ENCODE assay signal across 1 cellular context in the genomic region with DNA sequence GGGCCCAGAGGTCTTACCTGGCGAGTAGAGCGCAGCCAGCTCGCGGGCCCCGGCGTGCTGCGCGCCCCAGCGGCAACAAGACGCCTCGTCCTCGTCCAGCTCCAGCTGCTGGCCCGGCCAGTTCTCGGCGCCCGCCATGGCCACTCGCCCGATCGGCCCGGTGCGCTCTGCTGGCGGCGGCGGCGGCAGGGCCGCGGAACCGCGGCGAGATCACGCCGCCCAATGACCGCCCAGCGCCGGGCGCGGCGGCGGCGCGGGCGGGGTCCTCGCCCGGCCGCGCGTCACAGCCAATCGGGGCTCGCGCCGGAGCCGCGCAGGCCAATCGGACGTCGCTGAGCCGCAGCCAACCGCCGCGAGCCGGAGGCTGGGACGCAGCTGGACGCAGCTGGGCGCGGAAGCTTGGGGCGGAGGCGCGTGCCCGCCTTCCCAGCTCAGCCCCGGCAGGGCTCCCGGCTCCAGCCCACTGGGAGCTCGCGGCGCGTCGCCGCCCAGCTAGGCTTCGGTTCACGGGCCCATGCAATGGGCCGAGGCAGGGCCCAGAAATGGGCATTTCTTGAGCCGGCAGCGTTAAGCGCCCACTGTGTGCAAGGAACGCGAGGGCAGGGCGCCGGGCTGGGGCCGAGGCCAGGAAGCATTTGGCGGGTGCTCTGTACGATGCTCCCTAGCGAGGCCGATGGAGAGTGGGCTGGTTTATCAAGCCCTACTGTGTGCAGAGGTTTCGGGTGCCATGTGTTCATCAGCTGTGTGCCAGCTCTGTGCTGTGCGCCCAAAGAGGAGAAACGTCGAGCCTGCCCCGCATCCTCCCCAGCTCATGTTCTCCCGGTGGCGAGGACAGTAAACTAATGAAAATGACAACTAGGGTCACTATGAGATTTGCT.
TF ChIP-seq lines count a peak whose summit lies in the region.

A gene (minus strand): TSS at position 224 of the 878 bp plus-strand sequence. CDS start 86 bp downstream, at position 138.

TF ChIP-seq in HEK293, 187 proteins besides CTCF, POLR2A, EP300 and RAD21 (continued from another document):
- TF ChIP-seq, protein P1, sequence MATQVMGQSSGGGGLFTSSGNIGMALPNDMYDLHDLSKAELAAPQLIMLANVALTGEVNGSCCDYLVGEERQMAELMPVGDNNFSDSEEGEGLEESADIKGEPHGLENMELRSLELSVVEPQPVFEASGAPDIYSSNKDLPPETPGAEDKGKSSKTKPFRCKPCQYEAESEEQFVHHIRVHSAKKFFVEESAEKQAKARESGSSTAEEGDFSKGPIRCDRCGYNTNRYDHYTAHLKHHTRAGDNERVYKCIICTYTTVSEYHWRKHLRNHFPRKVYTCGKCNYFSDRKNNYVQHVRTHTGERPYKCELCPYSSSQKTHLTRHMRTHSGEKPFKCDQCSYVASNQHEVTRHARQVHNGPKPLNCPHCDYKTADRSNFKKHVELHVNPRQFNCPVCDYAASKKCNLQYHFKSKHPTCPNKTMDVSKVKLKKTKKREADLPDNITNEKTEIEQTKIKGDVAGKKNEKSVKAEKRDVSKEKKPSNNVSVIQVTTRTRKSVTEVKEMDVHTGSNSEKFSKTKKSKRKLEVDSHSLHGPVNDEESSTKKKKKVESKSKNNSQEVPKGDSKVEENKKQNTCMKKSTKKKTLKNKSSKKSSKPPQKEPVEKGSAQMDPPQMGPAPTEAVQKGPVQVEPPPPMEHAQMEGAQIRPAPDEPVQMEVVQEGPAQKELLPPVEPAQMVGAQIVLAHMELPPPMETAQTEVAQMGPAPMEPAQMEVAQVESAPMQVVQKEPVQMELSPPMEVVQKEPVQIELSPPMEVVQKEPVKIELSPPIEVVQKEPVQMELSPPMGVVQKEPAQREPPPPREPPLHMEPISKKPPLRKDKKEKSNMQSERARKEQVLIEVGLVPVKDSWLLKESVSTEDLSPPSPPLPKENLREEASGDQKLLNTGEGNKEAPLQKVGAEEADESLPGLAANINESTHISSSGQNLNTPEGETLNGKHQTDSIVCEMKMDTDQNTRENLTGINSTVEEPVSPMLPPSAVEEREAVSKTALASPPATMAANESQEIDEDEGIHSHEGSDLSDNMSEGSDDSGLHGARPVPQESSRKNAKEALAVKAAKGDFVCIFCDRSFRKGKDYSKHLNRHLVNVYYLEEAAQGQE (tag by site-specific recombination; IDR thresholded peaks at IDR 0.05): 0 out of 2 replicates have a peak, but pooled peaks have one; percentile 25
- TF ChIP-seq ZBTB1 (tag by site-specific recombination; IDR thresholded peaks at IDR 0.05) (no peak), ZNF623 (tag by site-specific recombination; IDR thresholded peaks at IDR 0.05) (no peak), ZNF555 (tag by site-specific recombination; conservative IDR thresholded peaks at IDR 0.05) (no peak), ZNF211 (tag by site-specific recombination; IDR thresholded peaks at IDR 0.05; ENCODE audit: low read depth) (no peak), ZNF658 (tag by site-specific recombination; IDR thresholded peaks at IDR 0.05) (no peak), ZNF660 (tag by site-specific recombination; IDR thresholded peaks at IDR 0.05) (no peak), ZNF529 (tag by site-specific recombination; IDR thresholded peaks at IDR 0.05; ENCODE audit: insufficient replicate concordance) (no peak), ZNF175 (tag by site-specific recombination; IDR thresholded peaks at IDR 0.05) (no peak), ZNF335 (tag by site-specific recombination; conservative IDR thresholded peaks at IDR 0.05) (peak; percentile 58), REPIN1 (tag by site-specific recombination; IDR thresholded peaks at IDR 0.05; ENCODE audit: low read depth) (no peak; the same call in 1 of the 2 replicates), ZNF266 (tag by site-specific recombination; IDR thresholded peaks at IDR 0.05; ENCODE audit: low read depth) (no peak), ZNF174 (tag by site-specific recombination; IDR thresholded peaks at IDR 0.05) (no peak), TCF7L2 (IDR thresholded peaks at IDR 0.05; ENCODE audit: borderline replicate concordance, low read depth, low read length) (no peak), ZBTB8A (tag by site-specific recombination; IDR thresholded peaks at IDR 0.05) (peak; percentile 100), SETDB1 (IDR thresholded peaks at IDR 0.05; ENCODE audit: insufficient read length, low read length) (no peak), ZNF560 (tag by site-specific recombination; IDR thresholded peaks at IDR 0.05; ENCODE audit: borderline replicate concordance) (no peak), KLF7 (tag by site-specific recombination; IDR thresholded peaks at IDR 0.05; ENCODE audit: borderline replicate concordance) (no peak), ZNF341 (tag by site-specific recombination; IDR thresholded peaks at IDR 0.05; ENCODE audit: low read depth) (no peak), ZNF600 (tag by site-specific recombination; IDR thresholded peaks at IDR 0.05) (peak; percentile 67), ZNF302 (tag by site-specific recombination; IDR thresholded peaks at IDR 0.05; ENCODE audit: low read depth) (no peak), ZNF391 (tag by site-specific recombination; IDR thresholded peaks at IDR 0.05; ENCODE audit: borderline replicate concordance, low read depth) (no peak), ZNF621 (tag by site-specific recombination; IDR thresholded peaks at IDR 0.05) (no peak)
- TF ChIP-seq, protein P2, sequence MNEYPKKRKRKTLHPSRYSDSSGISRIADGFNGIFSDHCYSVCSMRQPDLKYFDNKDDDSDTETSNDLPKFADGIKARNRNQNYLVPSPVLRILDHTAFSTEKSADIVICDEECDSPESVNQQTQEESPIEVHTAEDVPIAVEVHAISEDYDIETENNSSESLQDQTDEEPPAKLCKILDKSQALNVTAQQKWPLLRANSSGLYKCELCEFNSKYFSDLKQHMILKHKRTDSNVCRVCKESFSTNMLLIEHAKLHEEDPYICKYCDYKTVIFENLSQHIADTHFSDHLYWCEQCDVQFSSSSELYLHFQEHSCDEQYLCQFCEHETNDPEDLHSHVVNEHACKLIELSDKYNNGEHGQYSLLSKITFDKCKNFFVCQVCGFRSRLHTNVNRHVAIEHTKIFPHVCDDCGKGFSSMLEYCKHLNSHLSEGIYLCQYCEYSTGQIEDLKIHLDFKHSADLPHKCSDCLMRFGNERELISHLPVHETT (tag by site-specific recombination; IDR thresholded peaks at IDR 0.05): no peak
- TF ChIP-seq, protein P3, sequence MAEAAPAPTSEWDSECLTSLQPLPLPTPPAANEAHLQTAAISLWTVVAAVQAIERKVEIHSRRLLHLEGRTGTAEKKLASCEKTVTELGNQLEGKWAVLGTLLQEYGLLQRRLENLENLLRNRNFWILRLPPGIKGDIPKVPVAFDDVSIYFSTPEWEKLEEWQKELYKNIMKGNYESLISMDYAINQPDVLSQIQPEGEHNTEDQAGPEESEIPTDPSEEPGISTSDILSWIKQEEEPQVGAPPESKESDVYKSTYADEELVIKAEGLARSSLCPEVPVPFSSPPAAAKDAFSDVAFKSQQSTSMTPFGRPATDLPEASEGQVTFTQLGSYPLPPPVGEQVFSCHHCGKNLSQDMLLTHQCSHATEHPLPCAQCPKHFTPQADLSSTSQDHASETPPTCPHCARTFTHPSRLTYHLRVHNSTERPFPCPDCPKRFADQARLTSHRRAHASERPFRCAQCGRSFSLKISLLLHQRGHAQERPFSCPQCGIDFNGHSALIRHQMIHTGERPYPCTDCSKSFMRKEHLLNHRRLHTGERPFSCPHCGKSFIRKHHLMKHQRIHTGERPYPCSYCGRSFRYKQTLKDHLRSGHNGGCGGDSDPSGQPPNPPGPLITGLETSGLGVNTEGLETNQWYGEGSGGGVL (tag by site-specific recombination; IDR thresholded peaks at IDR 0.05): no peak
- TF ChIP-seq, protein P4, sequence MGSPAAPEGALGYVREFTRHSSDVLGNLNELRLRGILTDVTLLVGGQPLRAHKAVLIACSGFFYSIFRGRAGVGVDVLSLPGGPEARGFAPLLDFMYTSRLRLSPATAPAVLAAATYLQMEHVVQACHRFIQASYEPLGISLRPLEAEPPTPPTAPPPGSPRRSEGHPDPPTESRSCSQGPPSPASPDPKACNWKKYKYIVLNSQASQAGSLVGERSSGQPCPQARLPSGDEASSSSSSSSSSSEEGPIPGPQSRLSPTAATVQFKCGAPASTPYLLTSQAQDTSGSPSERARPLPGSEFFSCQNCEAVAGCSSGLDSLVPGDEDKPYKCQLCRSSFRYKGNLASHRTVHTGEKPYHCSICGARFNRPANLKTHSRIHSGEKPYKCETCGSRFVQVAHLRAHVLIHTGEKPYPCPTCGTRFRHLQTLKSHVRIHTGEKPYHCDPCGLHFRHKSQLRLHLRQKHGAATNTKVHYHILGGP (tag by site-specific recombination; IDR thresholded peaks at IDR 0.05): no peak
TF ChIP-seq in HEK293: peak in this region for 33.
